8 cellular contexts compared by ENCODE assay signal in the genomic region with DNA sequence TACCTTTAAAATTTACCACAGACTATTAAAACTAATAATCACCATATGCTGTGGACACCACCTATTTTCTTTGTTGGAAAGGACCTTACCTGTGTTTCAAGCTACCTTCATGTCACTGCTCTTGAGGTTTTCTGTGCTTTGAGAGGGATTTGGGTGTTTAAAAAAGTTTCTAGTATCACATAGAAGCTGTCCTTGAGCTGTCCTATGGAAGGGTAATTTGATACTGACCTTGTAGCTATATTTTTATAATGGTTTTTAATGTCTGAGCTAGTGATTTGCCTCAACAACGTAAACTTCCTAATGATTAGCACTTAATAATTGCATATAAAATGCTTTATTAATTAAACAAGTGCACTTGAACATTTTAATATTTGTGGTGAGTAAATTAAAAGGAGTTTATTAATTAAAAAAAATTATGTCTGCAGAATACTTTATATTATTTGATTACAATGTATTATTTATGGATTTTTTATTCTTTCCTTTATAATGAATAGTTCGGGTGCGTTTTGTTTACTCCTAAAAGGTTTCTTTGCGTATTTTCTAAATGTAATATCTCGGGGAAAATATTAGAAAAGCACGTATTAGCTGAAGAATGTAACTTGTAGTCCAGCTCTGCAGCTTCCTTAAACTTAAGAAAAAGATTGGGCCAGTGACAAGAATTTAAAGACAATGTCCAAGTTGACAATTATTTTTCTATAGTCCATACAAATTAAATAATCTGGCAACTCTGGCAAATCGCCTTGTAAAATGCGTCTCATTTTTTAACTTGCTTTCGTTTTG. TPM values are rescaled to one million over a fixed set of nuclear protein-coding genes. Genes with fewer than 3 reads are reported as not detected.
DNase-seq lines count a peak whose midpoint lies in the region; ATAC-seq and TF ChIP-seq lines count a peak whose summit lies in the region.
"Had no signal": no experiment of that assay in that cellular context is flagged by ENCODE, and none has a peak within 500 bp of the region (broad histone marks: within the 10 kb centered on the region; RNA-seq: fewer than 3 reads in every experiment).

No MANE protein-coding gene starts in this region.

- peak overlapping the region; percentile 74 for H3K4me3 Mint-ChIP-seq in activated naive CD8-positive, alpha-beta T cell treated with anti-CD3 and anti-CD28 coated beads, Interleukin-2, amount 10 ng/mL, durations not matched to agents 7 days and 5 days
- peak overlapping the region; percentile 87 for H3K4me3 Mint-ChIP-seq in natural killer cell

- peak overlapping the region; percentile 47 for H3K4me3 ChIP-seq in GM06990 (replicated peaks; ENCODE audit: low read depth, low read length)
- no peak overlapping the region for H3K4me3 ChIP-seq in MG63
- H3K4me3 ChIP-seq: cardiac muscle cell, lung had no signal

- no peak for DNase-seq in GM06990 (ENCODE audit: extremely low read depth, insufficient read length)
- DNase-seq in activated naive CD8-positive, alpha-beta T cell treated with anti-CD3 and anti-CD28 coated beads, Interleukin-2, amount 10 ng/mL, durations not matched to agents 7 days and 5 days: no peak
- no peak for DNase-seq in natural killer cell
- no peak for DNase-seq in MG63
- no peak for DNase-seq in SKM-1 treated with dmso at 0.1 percent for 144 hours (lab: John Stamatoyannopoulos, UW; ENCODE audit: unreplicated experiment)

- peaks cover 25% of the 10 kb centered on the region for H3K4me1 Mint-ChIP-seq in activated naive CD8-positive, alpha-beta T cell treated with anti-CD3 and anti-CD28 coated beads, Interleukin-2, amount 10 ng/mL, durations not matched to agents 7 days and 5 days
- peaks cover 37 to 43% of the 10 kb centered on the region in 2 donors for H3K4me1 Mint-ChIP-seq in natural killer cell

- no peaks in the 10 kb centered on the region for H3K9me3 Mint-ChIP-seq in activated naive CD8-positive, alpha-beta T cell treated with anti-CD3 and anti-CD28 coated beads, Interleukin-2, amount 10 ng/mL, durations not matched to agents 7 days and 5 days
- H3K9me3 Mint-ChIP-seq in natural killer cell: no peaks in the 10 kb centered on the region

- POLR2A ChIA-PET in activated naive CD8-positive, alpha-beta T cell treated with anti-CD3 and anti-CD28 coated beads, Interleukin-2, amount 10 ng/mL, durations not matched to agents 7 days and 5 days (lab: Charles Lee): interaction anchor here (0.6 to 0.7 kb wide), 2 partner anchors 26 to 1205 kb away, joined by 3 to 4 read pairs; no protein-coding TSS in a partner anchor

- no peak for ATAC-seq in activated naive CD8-positive, alpha-beta T cell treated with anti-CD3 and anti-CD28 coated beads, Interleukin-2, amount 10 ng/mL, durations not matched to agents 7 days and 5 days (ENCODE audit: low read depth)
- no peak for ATAC-seq in natural killer cell
- no peak for ATAC-seq in GM21723 (IDR thresholded peaks at IDR 0.05; ENCODE audit: unreplicated experiment)

- TF ChIP-seq CTCF in GM06990 (IDR thresholded peaks at IDR 0.05; ENCODE audit: insufficient read depth, low read length, poor library complexity, severe bottlenecking) (no peak), natural killer cell (IDR thresholded peaks at IDR 0.05) (no peak)

- H3K27me3 Mint-ChIP-seq in activated naive CD8-positive, alpha-beta T cell treated with anti-CD3 and anti-CD28 coated beads, Interleukin-2, amount 10 ng/mL, durations not matched to agents 7 days and 5 days: peaks cover 85% of the 10 kb centered on the region
- peaks cover 70 to 81% of the 10 kb centered on the region in 2 donors for H3K27me3 Mint-ChIP-seq in natural killer cell (ENCODE audit: low read depth in 2 of 2)

- no peaks in the 10 kb centered on the region for H3K9me3 ChIP-seq in MG63

- H3K36me3 ChIP-seq in GM06990 (ENCODE audit: control insufficient read depth, insufficient read depth, low read length) (no peaks in the 10 kb centered on the region), MG63 (no peaks in the 10 kb centered on the region)
- H3K36me3 ChIP-seq: cardiac muscle cell had no signal

- H3K36me3 Mint-ChIP-seq in activated naive CD8-positive, alpha-beta T cell treated with anti-CD3 and anti-CD28 coated beads, Interleukin-2, amount 10 ng/mL, durations not matched to agents 7 days and 5 days: peaks cover 3% of the 10 kb centered on the region
- peaks cover 30% of the 10 kb centered on the region for H3K36me3 Mint-ChIP-seq in natural killer cell

- no peaks in the 10 kb centered on the region for H3K27me3 ChIP-seq in GM06990 (replicated peaks; ENCODE audit: control insufficient read depth, insufficient read depth, low read length)
- H3K27me3 ChIP-seq in MG63: no peaks in the 10 kb centered on the region

- H3K27ac Mint-ChIP-seq in activated naive CD8-positive, alpha-beta T cell treated with anti-CD3 and anti-CD28 coated beads, Interleukin-2, amount 10 ng/mL, durations not matched to agents 7 days and 5 days: no peak overlapping the region
- H3K27ac Mint-ChIP-seq in natural killer cell: peak overlapping the region in 1 of 2 donors; percentile 26

- intact Hi-C loops in natural killer cell (cut with micrococcal nuclease): loop anchor here (5.0 kb wide), 1 partner anchor 420 kb away; no protein-coding TSS in a partner anchor

RNA-seq across cellular contexts. Expression of gene HOXD8, which starts 2.3 kb away (rescaled TPM):
- not detected for total RNA-seq in activated naive CD8-positive, alpha-beta T cell treated with anti-CD3 and anti-CD28 coated beads, Interleukin-2, amount 10 ng/mL, durations not matched to agents 7 days and 5 days
- total RNA-seq in natural killer cell: not detected
- 13.4 and 15.5 TPM in 2 replicates for total RNA-seq in MG63 (2014; rRNA removed; shearing (Covaris generic); ENCODE audit: low replicate concordance)
- total RNA-seq: cardiac muscle cell had no signal

RNA-seq across cellular contexts. Expression of gene HOXD9, which starts 9.3 kb away (rescaled TPM):
- total RNA-seq in activated naive CD8-positive, alpha-beta T cell treated with anti-CD3 and anti-CD28 coated beads, Interleukin-2, amount 10 ng/mL, durations not matched to agents 7 days and 5 days: not detected
- total RNA-seq in natural killer cell: not detected
- 0.16 and 2.3 TPM in 2 replicates for total RNA-seq in MG63 (2014; rRNA removed; shearing (Covaris generic); ENCODE audit: low replicate concordance)
- total RNA-seq: cardiac muscle cell had no signal

RNA-seq across cellular contexts. Expression of gene HOXD10, which starts 15.2 kb away (rescaled TPM):
- total RNA-seq in activated naive CD8-positive, alpha-beta T cell treated with anti-CD3 and anti-CD28 coated beads, Interleukin-2, amount 10 ng/mL, durations not matched to agents 7 days and 5 days: not detected
- not detected for total RNA-seq in natural killer cell
- 3.8 and 4.8 TPM in 2 replicates for total RNA-seq in MG63 (2014; rRNA removed; shearing (Covaris generic); ENCODE audit: low replicate concordance)
- total RNA-seq: cardiac muscle cell had no signal

RNA-seq across cellular contexts. Expression of gene HOXD4, which starts 19.5 kb away (rescaled TPM):
- total RNA-seq in activated naive CD8-positive, alpha-beta T cell treated with anti-CD3 and anti-CD28 coated beads, Interleukin-2, amount 10 ng/mL, durations not matched to agents 7 days and 5 days: not detected
- not detected for total RNA-seq in natural killer cell
- total RNA-seq in MG63 (2014; rRNA removed; shearing (Covaris generic); ENCODE audit: low replicate concordance): 0.26 TPM in 1 of 2 replicates, not detected in the other
- total RNA-seq: cardiac muscle cell had no signal

RNA-seq across cellular contexts. Expression of gene HOXD11, which starts 24.7 kb away (rescaled TPM):
- total RNA-seq in activated naive CD8-positive, alpha-beta T cell treated with anti-CD3 and anti-CD28 coated beads, Interleukin-2, amount 10 ng/mL, durations not matched to agents 7 days and 5 days: not detected
- total RNA-seq in natural killer cell: not detected
- 3.6 and 9.7 TPM in 2 replicates for total RNA-seq in MG63 (2014; rRNA removed; shearing (Covaris generic); ENCODE audit: low replicate concordance)
- total RNA-seq: cardiac muscle cell, lung had no signal

Comparison
In these comparisons a context has a peak if more than half of its experiments do, and no peak if none do; other contexts are left out.
1. RNA of gene HOXD8, which starts 2.3 kb away (total RNA-seq): 13.4 to 15.5 TPM in MG63; not detected in activated naive CD8-positive, alpha-beta T cell treated with anti-CD3 and anti-CD28 coated beads, Interleukin-2, amount 10 ng/mL, durations not matched to agents 7 days and 5 days and not detected in natural killer cell; every median in the first group is over 10 times any median in the second.